ENCODE assay signal across 8 cellular contexts in genomic region chr4:1192091-1192492, GRCh38. TPM values are rescaled to one million over a fixed set of nuclear protein-coding genes. Genes with fewer than 3 reads are reported as not detected.
DNase-seq lines count a peak whose midpoint lies in the region; ATAC-seq and TF ChIP-seq lines count a peak whose summit lies in the region.

No MANE protein-coding gene starts in this region.

- H3K9me3 Mint-ChIP-seq in type B pancreatic cell (no peaks in the 10 kb centered on the region), Caco-2 (ENCODE audit: unreplicated experiment) (no peaks in the 10 kb centered on the region)

- no peak for TF ChIP-seq CTCF in retinal pigment epithelial cell (conservative IDR thresholded peaks at IDR 0.05; ENCODE audit: low read depth, low read length)
- no peak for TF ChIP-seq CTCF in type B pancreatic cell (conservative IDR thresholded peaks at IDR 0.05)
- TF ChIP-seq CTCF in Caco-2 (IDR thresholded peaks at IDR 0.05; ENCODE audit: insufficient read depth in 1 of 2, low read depth in 1 of 2, low read length in 1 of 2, severe bottlenecking in 1 of 2, unreplicated experiment in 1 of 2): no peak

- CTCF ChIA-PET in Caco-2 (lab: Charles Lee): interaction anchor here (0.7 kb wide), 1 partner anchor 26 kb away, joined by 3 read pairs; no protein-coding TSS in a partner anchor

- H3K27ac Mint-ChIP-seq in type B pancreatic cell (no peak overlapping the region), Caco-2 (ENCODE audit: unreplicated experiment) (no peak overlapping the region)

- no peaks in the 10 kb centered on the region for H3K36me3 Mint-ChIP-seq in type B pancreatic cell
- H3K36me3 Mint-ChIP-seq in Caco-2 (ENCODE audit: insufficient read depth, unreplicated experiment): no peaks in the 10 kb centered on the region

- no peaks in the 10 kb centered on the region for H3K4me1 ChIP-seq in Caco-2

- DNase-seq in GOT3 (lab: John Stamatoyannopoulos, UW): peak; percentile 40
- peak; percentile 72 for DNase-seq in amniotic stem cell (lab: John Stamatoyannopoulos, UW)
- peak; percentile 91 for DNase-seq in left cardiac atrium
- DNase-seq in retinal pigment epithelial cell (ENCODE audit: low read depth): peak; percentile 99
- no peak for DNase-seq in type B pancreatic cell (ENCODE audit: extremely low spot score, unreplicated experiment)
- DNase-seq in activated naive CD4-positive, alpha-beta T cell (lab: John Stamatoyannopoulos, UW): no peak
- DNase-seq in Caco-2: no peak

- ATAC-seq in left cardiac atrium (peak; percentile 95), HG02610 (IDR thresholded peaks at IDR 0.05; ENCODE audit: unreplicated experiment) (no peak)

- no peaks in the 10 kb centered on the region for H3K27me3 ChIP-seq in Caco-2 (replicated peaks; ENCODE audit: control insufficient read depth, insufficient read depth, low read length)

- BruUV-seq in Caco-2 (replicated peaks; lab: Mats Ljungman, UMichigan): no TSS peak

- no peaks in the 10 kb centered on the region for H3K36me3 ChIP-seq in Caco-2 (ENCODE audit: control insufficient read depth, insufficient read depth, low read length)

- intact Hi-C loops in left cardiac atrium (cut with DNase I) (no loop called here), Caco-2 (cut with micrococcal nuclease; ENCODE audit: unreplicated experiment) (no loop called here)

- H3K4me3 ChIP-seq in retinal pigment epithelial cell (ENCODE audit: low read length) (no peak overlapping the region), Caco-2 (ENCODE audit: low read depth, low read length) (no peak overlapping the region)

- no peak overlapping the region for H3K4me3 Mint-ChIP-seq in type B pancreatic cell
- H3K4me3 Mint-ChIP-seq in Caco-2 (ENCODE audit: unreplicated experiment): no peak overlapping the region

- H3K9me3 ChIP-seq in Caco-2: no peaks in the 10 kb centered on the region

- H3K4me1 Mint-ChIP-seq in type B pancreatic cell (ENCODE audit: unreplicated experiment): no peaks in the 10 kb centered on the region
- no peaks in the 10 kb centered on the region for H3K4me1 Mint-ChIP-seq in Caco-2 (ENCODE audit: low read depth, unreplicated experiment)

- H3K27me3 Mint-ChIP-seq in type B pancreatic cell: peaks cover 15% of the 10 kb centered on the region
- peaks cover 6% of the 10 kb centered on the region for H3K27me3 Mint-ChIP-seq in Caco-2 (ENCODE audit: insufficient read depth, unreplicated experiment)

- POLR2A ChIA-PET in Caco-2 (lab: Charles Lee): no interaction called here

RNA-seq across cellular contexts. Expression of gene SPON2, which starts 19.7 kb away (rescaled TPM):
- total RNA-seq in left cardiac atrium (10 to 100 TPM; 14.0 to 33.0 TPM), type B pancreatic cell (ENCODE audit: low replicate concordance) (8.8 and 10.4 TPM in 2 replicates), Caco-2 (2022) (3.1 and 4.0 TPM in 2 replicates)

RNA-seq across cellular contexts. Expression of gene CTBP1, which starts 56.8 kb away (rescaled TPM):
- 100 to 1,000 TPM; 121 to 128 TPM for total RNA-seq in left cardiac atrium
- total RNA-seq in type B pancreatic cell (ENCODE audit: low replicate concordance): 147 and 165 TPM in 2 replicates
- 184 TPM in 2 replicates for total RNA-seq in Caco-2 (2022)

Comparison
In these comparisons a context has a peak if more than half of its experiments do, and no peak if none do; other contexts are left out.
1. DNase-seq: peak in GOT3 (single experiment), amniotic stem cell (single experiment), left cardiac atrium (single experiment) and retinal pigment epithelial cell (single experiment); none in type B pancreatic cell (single experiment), activated naive CD4-positive, alpha-beta T cell (0 of 4) and Caco-2 (0 of 2).